3 cellular contexts compared by ENCODE assay signal in the genomic region with DNA sequence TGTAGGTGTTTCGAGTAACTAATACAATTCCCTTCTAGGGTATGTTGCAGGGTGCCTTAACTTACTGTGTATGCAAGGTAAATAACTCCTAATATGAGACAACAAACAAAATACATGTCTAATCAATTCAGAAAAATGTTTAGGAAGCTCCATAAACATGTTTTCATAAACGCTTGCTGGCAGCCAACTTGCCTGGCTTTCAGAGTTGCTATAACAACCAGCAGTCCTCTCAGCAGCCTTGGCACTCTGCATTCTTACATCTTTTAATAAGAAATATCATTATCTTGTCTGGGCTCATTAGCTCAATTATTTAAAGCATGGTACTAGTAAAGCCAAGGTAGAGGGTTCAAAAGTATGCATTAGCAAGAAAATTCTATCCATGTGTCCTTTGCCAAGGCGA.
"Had no signal": no experiment of that assay in that cellular context is flagged by ENCODE, and none has a peak within 500 bp of the region (broad histone marks: within the 10 kb centered on the region; RNA-seq: fewer than 3 reads in every experiment).

No MANE protein-coding gene starts in this region.

- ATAC-seq: GM12878 had no signal

- DNase-seq: GDM1, GF-D8 had no signal
